16 cellular contexts compared by ENCODE assay signal in genomic region chr3:96012941-96013340, GRCh38.
A peak's percentile ranks its signal among the peaks of the same experiment; 100 is the strongest.
DNase-seq lines count a peak whose midpoint lies in the region; ATAC-seq and TF ChIP-seq lines count a peak whose summit lies in the region.
"Had no signal": no experiment of that assay in that cellular context is flagged by ENCODE, and none has a peak within 500 bp of the region (broad histone marks: within the 10 kb centered on the region; RNA-seq: fewer than 3 reads in every experiment).

No MANE protein-coding gene starts in this region.

- H3K9me3 ChIP-seq in PC-3 (ENCODE audit: low read length), result 0 out of 2 replicates have a peak, but pooled peaks cover 3% of the 10 kb centered on the region
- H3K9me3 ChIP-seq: BLaER1 treated with 17β-estradiol and CSF1 and Interleukin-3, amounts not matched to agents 10 nM and 100 nM had no signal

- H3K27ac ChIP-seq in PC-3 (ENCODE audit: low read length), result no peak overlapping the region
- H3K27ac ChIP-seq: BLaER1 treated with 17β-estradiol and CSF1 and Interleukin-3, amounts not matched to agents 10 nM and 100 nM had no signal

- H3K4me3 ChIP-seq in PC-3 (ENCODE audit: low read length) (no peak overlapping the region), epithelial cell of esophagus (ENCODE audit: low read length) (no peak overlapping the region)
- H3K4me3 ChIP-seq: BLaER1 treated with 17β-estradiol and CSF1 and Interleukin-3, amounts not matched to agents 10 nM and 100 nM; GM12878 had no signal

- H3K4me1 ChIP-seq in PC-3 (ENCODE audit: insufficient read depth, low read length), result no peaks in the 10 kb centered on the region

- peak; percentile 68 for ATAC-seq in PC-3
- no peak for ATAC-seq in sciatic nerve
- ATAC-seq: CD8-positive, alpha-beta T cell; GM12878 had no signal

- no peaks in the 10 kb centered on the region for H3K27me3 ChIP-seq in PC-3 (ENCODE audit: low read length)
- H3K27me3 ChIP-seq: BLaER1 treated with 17β-estradiol and CSF1 and Interleukin-3, amounts not matched to agents 10 nM and 100 nM had no signal

- CTCF ChIA-PET in PC-3 (lab: Charles Lee), result no interaction called here

- no peak overlapping the region for H3K9ac ChIP-seq in PC-3 (ENCODE audit: low read length)
- H3K9ac ChIP-seq: BLaER1 treated with 17β-estradiol and CSF1 and Interleukin-3, amounts not matched to agents 10 nM and 100 nM had no signal

- no peaks in the 10 kb centered on the region for H3K79me2 ChIP-seq in PC-3 (ENCODE audit: low read length)

- H3K9me2 ChIP-seq in PC-3 (replicated peaks; ENCODE audit: low read length), result no peaks in the 10 kb centered on the region

- H2AFZ ChIP-seq in PC-3 (ENCODE audit: low read length), result no peak overlapping the region

- POLR2A ChIA-PET in PC-3 (lab: Charles Lee; ENCODE audit: unreplicated experiment), result no interaction called here

- H3K4me2 ChIP-seq in PC-3 (ENCODE audit: low read length), result no peak overlapping the region
- H3K4me2 ChIP-seq: BLaER1 treated with 17β-estradiol and CSF1 and Interleukin-3, amounts not matched to agents 10 nM and 100 nM had no signal

- DNase-seq in HPDE6-E6E7 (ENCODE audit: extremely low spot score), result peak; percentile 1
- DNase-seq in PC-3, result peak; percentile 21
- peak; percentile 53 for DNase-seq in epithelial cell of esophagus (ENCODE audit: low read depth)
- peak; percentile 20 for DNase-seq in kidney tubule cell (ENCODE audit: low spot score)
- no peak for DNase-seq in RPMI8226
- no peak for DNase-seq in NOMO-1 treated with dmso at 0.1 percent for 144 hours (lab: John Stamatoyannopoulos, UW; ENCODE audit: unreplicated experiment)
- no peak for DNase-seq in sciatic nerve (ENCODE audit: low spot score)
- DNase-seq: CD8-positive, alpha-beta T cell; DMS 273 treated with DMSO at 0.1 percent for 48 hours; DMS53; DND-41; EL; GOT3; H7 had no signal

- intact Hi-C loops in PC-3 (cut with micrococcal nuclease), result no loop called here
- intact Hi-C loops in sciatic nerve (cut with DNase I), result no loop called here

- TF ChIP-seq CTCF in PC-3 (conservative IDR thresholded peaks at IDR 0.05; ENCODE audit: low read depth, low read length) (no peak), epithelial cell of esophagus (IDR thresholded peaks at IDR 0.05; ENCODE audit: insufficient read depth, low read depth, low read length, missing control alignments) (no peak)

- no TSS peak for BruUV-seq in PC-3 (replicated peaks; lab: Mats Ljungman, UMichigan)

- H3K36me3 ChIP-seq in PC-3 (ENCODE audit: low read depth, low read length), result no peaks in the 10 kb centered on the region
- H3K36me3 ChIP-seq: BLaER1 treated with 17β-estradiol and CSF1 and Interleukin-3, amounts not matched to agents 10 nM and 100 nM had no signal

- H4K20me1 ChIP-seq in PC-3 (ENCODE audit: low read length), result no peaks in the 10 kb centered on the region
- H4K20me1 ChIP-seq: BLaER1 treated with 17β-estradiol and CSF1 and Interleukin-3, amounts not matched to agents 10 nM and 100 nM had no signal

- H3F3A ChIP-seq in PC-3 (ENCODE audit: low read length, unreplicated experiment), result no peaks in the 10 kb centered on the region

Comparison
In these comparisons a context has a peak if more than half of its experiments do, and no peak if none do; other contexts are left out.
1. DNase-seq: peak in HPDE6-E6E7 (single experiment), PC-3 (single experiment), epithelial cell of esophagus (single experiment) and kidney tubule cell (single experiment); none in RPMI8226 (single experiment), NOMO-1 treated with dmso at 0.1 percent for 144 hours (single experiment) and sciatic nerve (single experiment).